In genomic region chr22:40076702-40077645, GRCh38 we compare ENCODE assay signal across 10 cellular contexts.
DNase-seq lines count a peak whose midpoint lies in the region; ATAC-seq and TF ChIP-seq lines count a peak whose summit lies in the region.
"Had no signal": no experiment of that assay in that cellular context is flagged by ENCODE, and none has a peak within 500 bp of the region (broad histone marks: within the 10 kb centered on the region; RNA-seq: fewer than 3 reads in every experiment).

No MANE protein-coding gene starts in this region.

- no peak overlapping the region for H3K4me3 ChIP-seq in epithelial cell of esophagus (ENCODE audit: low read length)
- H3K4me3 ChIP-seq in tibial nerve = no peak overlapping the region
- no peak overlapping the region for H3K4me3 ChIP-seq in right atrium auricular region

- 64 to 76% methylated on average over 8 of the region's 8 CpGs for WGBS in tibial nerve, 2 donors

- ATAC-seq in stimulated activated naive B cell treated with anti-CD40 and anti-IgM and Interleukin-4, amounts not matched to agents 10 μg/mL and 1 μg/mL and 100 μg/mL, for 72 hours (replicated peaks) = peak; percentile 59 to 79

- CTCF ChIA-PET in activated naive CD4-positive, alpha-beta T cell treated with anti-CD3 and anti-CD28 coated beads for 36 hours (lab: Charles Lee) = interaction anchor here (0.5 to 0.7 kb wide), 2 partner anchors 10 to 11 kb away, joined by 3 read pairs; no protein-coding TSS in a partner anchor
- CTCF ChIA-PET in activated naive CD4-positive, alpha-beta T cell treated with anti-CD3 and anti-CD28 coated beads, Interleukin-2, amount 10 ng/mL, durations not matched to agents 7 days and 5 days (lab: Charles Lee) = no interaction called here
- CTCF ChIA-PET in RWPE1 (lab: Yijun Ruan, JAX) = no interaction called here

- no peak overlapping the region for H3K27ac ChIP-seq in RWPE1
- H3K27ac ChIP-seq in tibial nerve = no peak overlapping the region
- H3K27ac ChIP-seq in right atrium auricular region = no peak overlapping the region
- H3K27ac ChIP-seq: WERI-Rb-1 had no signal

- no peaks in the 10 kb centered on the region for H3K27me3 Mint-ChIP-seq in activated naive CD4-positive, alpha-beta T cell treated with anti-CD3 and anti-CD28 coated beads for 36 hours (ENCODE audit: low read depth)
- H3K27me3 Mint-ChIP-seq in activated naive CD4-positive, alpha-beta T cell treated with anti-CD3 and anti-CD28 coated beads, Interleukin-2, amount 10 ng/mL, durations not matched to agents 7 days and 5 days = no peaks in the 10 kb centered on the region
- no peaks in the 10 kb centered on the region for H3K27me3 Mint-ChIP-seq in stimulated activated naive B cell treated with anti-CD40 and anti-IgM and Interleukin-4, amounts not matched to agents 10 μg/mL and 1 μg/mL and 100 μg/mL, for 72 hours

- H3K9me3 ChIP-seq in tibial nerve (no peaks in the 10 kb centered on the region), right atrium auricular region (no peaks in the 10 kb centered on the region)

- H3K36me3 Mint-ChIP-seq in activated naive CD4-positive, alpha-beta T cell treated with anti-CD3 and anti-CD28 coated beads for 36 hours (ENCODE audit: low read depth) = no peaks in the 10 kb centered on the region
- H3K36me3 Mint-ChIP-seq in activated naive CD4-positive, alpha-beta T cell treated with anti-CD3 and anti-CD28 coated beads, Interleukin-2, amount 10 ng/mL, durations not matched to agents 7 days and 5 days = peaks cover 6% of the 10 kb centered on the region
- H3K36me3 Mint-ChIP-seq in stimulated activated naive B cell treated with anti-CD40 and anti-IgM and Interleukin-4, amounts not matched to agents 10 μg/mL and 1 μg/mL and 100 μg/mL, for 72 hours = no peaks in the 10 kb centered on the region

- no peak for TF ChIP-seq CTCF in RWPE1 (conservative IDR thresholded peaks at IDR 0.05; ENCODE audit: low read depth)
- no peak for TF ChIP-seq CTCF in epithelial cell of esophagus (IDR thresholded peaks at IDR 0.05; ENCODE audit: insufficient read depth, low read depth, low read length, missing control alignments)
- no peak for TF ChIP-seq CTCF in tibial nerve (IDR thresholded peaks at IDR 0.05)
- no peak for TF ChIP-seq CTCF in right atrium auricular region (IDR thresholded peaks at IDR 0.05)

- no peak for DNase-seq in activated naive CD4-positive, alpha-beta T cell treated with anti-CD3 and anti-CD28 coated beads for 36 hours
- no peak for DNase-seq in activated naive CD4-positive, alpha-beta T cell treated with anti-CD3 and anti-CD28 coated beads, Interleukin-2, amount 10 ng/mL, durations not matched to agents 7 days and 5 days
- DNase-seq in RWPE1 (ENCODE audit: low spot score) (peak; percentile 4), epithelial cell of esophagus (ENCODE audit: low read depth) (peak; percentile 37), tibial nerve (ENCODE audit: low spot score in 2 of 2) (no peak), HuH-7.5 (ENCODE audit: low spot score) (no peak), right atrium auricular region (ENCODE audit: low spot score) (no peak)
- DNase-seq in stimulated activated naive B cell treated with anti-CD40 and anti-IgM and Interleukin-4, amounts not matched to agents 10 μg/mL and 1 μg/mL and 100 μg/mL, for 72 hours = no peak
- DNase-seq: NCI-H1694, WERI-Rb-1 had no signal

- POLR2A ChIA-PET in RWPE1 (lab: Yijun Ruan, JAX; ENCODE audit: low non-redundant PET) = no interaction called here

- H3K4me1 Mint-ChIP-seq in activated naive CD4-positive, alpha-beta T cell treated with anti-CD3 and anti-CD28 coated beads for 36 hours (ENCODE audit: low read depth) = peaks cover 51% of the 10 kb centered on the region
- H3K4me1 Mint-ChIP-seq in activated naive CD4-positive, alpha-beta T cell treated with anti-CD3 and anti-CD28 coated beads, Interleukin-2, amount 10 ng/mL, durations not matched to agents 7 days and 5 days = peaks cover 22% of the 10 kb centered on the region
- peaks cover 23 to 54% of the 10 kb centered on the region in 2 donors for H3K4me1 Mint-ChIP-seq in stimulated activated naive B cell treated with anti-CD40 and anti-IgM and Interleukin-4, amounts not matched to agents 10 μg/mL and 1 μg/mL and 100 μg/mL, for 72 hours

- peaks cover 0 to 27% (median 3%) of the 10 kb centered on the region in 4 donors for H3K4me1 ChIP-seq in tibial nerve
- H3K4me1 ChIP-seq in right atrium auricular region = peaks cover 0 to 4% of the 10 kb centered on the region in 2 donors

- peak overlapping the region; percentile 59 for H3K27ac Mint-ChIP-seq in activated naive CD4-positive, alpha-beta T cell treated with anti-CD3 and anti-CD28 coated beads for 36 hours
- no peak overlapping the region for H3K27ac Mint-ChIP-seq in activated naive CD4-positive, alpha-beta T cell treated with anti-CD3 and anti-CD28 coated beads, Interleukin-2, amount 10 ng/mL, durations not matched to agents 7 days and 5 days
- H3K27ac Mint-ChIP-seq in stimulated activated naive B cell treated with anti-CD40 and anti-IgM and Interleukin-4, amounts not matched to agents 10 μg/mL and 1 μg/mL and 100 μg/mL, for 72 hours = peak overlapping the region; percentile 94

- no peaks in the 10 kb centered on the region for H3K9me3 Mint-ChIP-seq in activated naive CD4-positive, alpha-beta T cell treated with anti-CD3 and anti-CD28 coated beads for 36 hours
- H3K9me3 Mint-ChIP-seq in activated naive CD4-positive, alpha-beta T cell treated with anti-CD3 and anti-CD28 coated beads, Interleukin-2, amount 10 ng/mL, durations not matched to agents 7 days and 5 days = no peaks in the 10 kb centered on the region
- no peaks in the 10 kb centered on the region for H3K9me3 Mint-ChIP-seq in stimulated activated naive B cell treated with anti-CD40 and anti-IgM and Interleukin-4, amounts not matched to agents 10 μg/mL and 1 μg/mL and 100 μg/mL, for 72 hours

- no peaks in the 10 kb centered on the region for H3K27me3 ChIP-seq in tibial nerve
- H3K27me3 ChIP-seq in right atrium auricular region = no peaks in the 10 kb centered on the region

- TF ChIP-seq EP300 in tibial nerve (IDR thresholded peaks at IDR 0.05) = no peak

- no peaks in the 10 kb centered on the region for H3K36me3 ChIP-seq in tibial nerve
- no peaks in the 10 kb centered on the region for H3K36me3 ChIP-seq in right atrium auricular region
- H3K36me3 ChIP-seq: WERI-Rb-1 had no signal

- H3K4me3 Mint-ChIP-seq in activated naive CD4-positive, alpha-beta T cell treated with anti-CD3 and anti-CD28 coated beads for 36 hours = peak overlapping the region; percentile 62
- no peak overlapping the region for H3K4me3 Mint-ChIP-seq in activated naive CD4-positive, alpha-beta T cell treated with anti-CD3 and anti-CD28 coated beads, Interleukin-2, amount 10 ng/mL, durations not matched to agents 7 days and 5 days
- H3K4me3 Mint-ChIP-seq in stimulated activated naive B cell treated with anti-CD40 and anti-IgM and Interleukin-4, amounts not matched to agents 10 μg/mL and 1 μg/mL and 100 μg/mL, for 72 hours = peak overlapping the region; percentile 79

- intact Hi-C loops in activated naive CD4-positive, alpha-beta T cell treated with anti-CD3 and anti-CD28 coated beads for 36 hours (cut with micrococcal nuclease) = loop anchor here (2.0 kb wide), 1 partner anchor 16 kb away; no protein-coding TSS in a partner anchor

- TF ChIP-seq POLR2A in tibial nerve (IDR thresholded peaks at IDR 0.05) = no peak

Comparison
In these comparisons a context has a peak if more than half of its experiments do, and no peak if none do; other contexts are left out.
1. DNase-seq: peak in RWPE1 (single experiment) and epithelial cell of esophagus (single experiment); none in activated naive CD4-positive, alpha-beta T cell treated with anti-CD3 and anti-CD28 coated beads for 36 hours (single experiment), activated naive CD4-positive, alpha-beta T cell treated with anti-CD3 and anti-CD28 coated beads, Interleukin-2, amount 10 ng/mL, durations not matched to agents 7 days and 5 days (single experiment), stimulated activated naive B cell treated with anti-CD40 and anti-IgM and Interleukin-4, amounts not matched to agents 10 μg/mL and 1 μg/mL and 100 μg/mL, for 72 hours (single experiment), tibial nerve (0 of 2), HuH-7.5 (single experiment) and right atrium auricular region (single experiment).